In genomic region chr6:138550346-138550767, GRCh38 we compare ENCODE assay signal across 27 cellular contexts. TPM values are rescaled to one million over a fixed set of nuclear protein-coding genes. Genes with fewer than 3 reads are reported as not detected.
A peak's percentile ranks its signal among the peaks of the same experiment; 100 is the strongest.
DNase-seq lines count a peak whose midpoint lies in the region; ATAC-seq and TF ChIP-seq lines count a peak whose summit lies in the region.
"Had no signal": no experiment of that assay in that cellular context is flagged by ENCODE, and none has a peak within 500 bp of the region (broad histone marks: within the 10 kb centered on the region; RNA-seq: fewer than 3 reads in every experiment).

No MANE protein-coding gene starts in this region.

- H3K4me1 ChIP-seq in tibial artery = no peaks in the 10 kb centered on the region

- H3K4me1 Mint-ChIP-seq in HFFc6 (ENCODE audit: low read depth) (peaks cover 48% of the 10 kb centered on the region), WTC11 (peaks cover 26% of the 10 kb centered on the region)
- H3K4me1 Mint-ChIP-seq in activated T-helper 17 cell treated with anti-CD3 and anti-CD28 coated beads, Interleukin-2, amount 50 U/mL, for 72 hours = no peaks in the 10 kb centered on the region

- H3K27ac Mint-ChIP-seq in HFFc6 (0 out of 2 replicates have a peak overlapping the region, but pooled peaks have one; percentile 2), WTC11 (no peak overlapping the region)
- H3K27ac Mint-ChIP-seq in activated T-helper 17 cell treated with anti-CD3 and anti-CD28 coated beads, Interleukin-2, amount 50 U/mL, for 72 hours = no peak overlapping the region
- H3K27ac Mint-ChIP-seq: natural killer cell treated with Interleukin-12 subunit alpha and Interleukin-12 subunit beta and Interleukin-15 and Interleukin-18, amount 100 ng/mL, for 72 hours; progenitor cell of endocrine pancreas; stimulated activated memory B cell treated with anti-CD40 and anti-IgM and Interleukin-4, amounts not matched to agents 10 μg/mL and 1 μg/mL and 100 μg/mL, for 72 hours; T-helper 2 cell treated with Interferon-gamma antibody and Interleukin-4, amounts not matched to agents 5 μg/mL and 100 μg/mL, for 36 hours had no signal

- no peak overlapping the region for H3K4me3 ChIP-seq in tibial artery
- H3K4me3 ChIP-seq: HAP-1, K562, lung, skin epidermis, thoracic aorta had no signal

- no peaks in the 10 kb centered on the region; the same call in 1 of the 2 replicates for H3K27me3 Mint-ChIP-seq in HFFc6 (ENCODE audit: insufficient read depth)
- no peaks in the 10 kb centered on the region for H3K27me3 Mint-ChIP-seq in WTC11 (ENCODE audit: low read depth)
- H3K27me3 Mint-ChIP-seq in activated T-helper 17 cell treated with anti-CD3 and anti-CD28 coated beads, Interleukin-2, amount 50 U/mL, for 72 hours = peaks cover 29% of the 10 kb centered on the region
- H3K27me3 Mint-ChIP-seq: progenitor cell of endocrine pancreas had no signal

- H3K27me3 ChIP-seq in tibial artery = no peaks in the 10 kb centered on the region

- H3K36me3 Mint-ChIP-seq in HFFc6 (ENCODE audit: low read depth) = no peaks in the 10 kb centered on the region
- no peaks in the 10 kb centered on the region for H3K36me3 Mint-ChIP-seq in WTC11
- H3K36me3 Mint-ChIP-seq in activated T-helper 17 cell treated with anti-CD3 and anti-CD28 coated beads, Interleukin-2, amount 50 U/mL, for 72 hours (ENCODE audit: low read depth) = no peaks in the 10 kb centered on the region
- H3K36me3 Mint-ChIP-seq: natural killer cell treated with Interleukin-12 subunit alpha and Interleukin-12 subunit beta and Interleukin-15 and Interleukin-18, amount 100 ng/mL, for 72 hours; stimulated activated memory B cell treated with anti-CD40 and anti-IgM and Interleukin-4, amounts not matched to agents 10 μg/mL and 1 μg/mL and 100 μg/mL, for 72 hours had no signal

- H3K9me3 ChIP-seq in tibial artery = no peaks in the 10 kb centered on the region
- H3K9me3 ChIP-seq: HAP-1, thoracic aorta had no signal

- TF ChIP-seq CTCF in HFFc6 (IDR thresholded peaks at IDR 0.05) (no peak), WTC11 (IDR thresholded peaks at IDR 0.05) (no peak), omental fat pad (IDR thresholded peaks at IDR 0.05) (no peak), tibial artery (IDR thresholded peaks at IDR 0.05) (no peak)

- ATAC-seq in WTC11 = no peak
- ATAC-seq in omental fat pad (ENCODE audit: low FRiP score) = peak; percentile 79
- ATAC-seq in activated T-helper 17 cell treated with anti-CD3 and anti-CD28 coated beads, Interleukin-2, amount 50 U/mL, for 72 hours (replicated peaks) = no peak
- no peak for ATAC-seq in GM21360 (IDR thresholded peaks at IDR 0.05; ENCODE audit: unreplicated experiment)
- ATAC-seq in HG02852 (IDR thresholded peaks at IDR 0.05; ENCODE audit: unreplicated experiment) = no peak
- ATAC-seq: K562; natural killer cell treated with Interleukin-12 subunit alpha and Interleukin-12 subunit beta and Interleukin-15 and Interleukin-18, amount 100 ng/mL, for 72 hours; SK-N-SH treated with all-trans-retinoic acid at 6 μM for 48 hours; stimulated activated memory B cell treated with anti-CD40 and anti-IgM and Interleukin-4, amounts not matched to agents 10 μg/mL and 1 μg/mL and 100 μg/mL, for 72 hours had no signal

- no peak overlapping the region for H3K27ac ChIP-seq in tibial artery
- H3K27ac ChIP-seq: skin epidermis, thoracic aorta, WERI-Rb-1 had no signal

- intact Hi-C loops in tibial artery (cut with DNase I; ENCODE audit: low total_unique reads) = no loop called here

- CTCF ChIA-PET in WTC11 (lab: Charles Lee) = no interaction called here

- H3K36me3 ChIP-seq in tibial artery = no peaks in the 10 kb centered on the region
- H3K36me3 ChIP-seq: HAP-1, thoracic aorta, WERI-Rb-1 had no signal

- DNase-seq in HFFc6 (no peak), WTC11 (ENCODE audit: low spot score) (no peak), kidney tubule cell (ENCODE audit: low spot score) (peak; percentile 20), omental fat pad (ENCODE audit: low spot score) (no peak), tibial artery (no peak)
- DNase-seq: activated CD4-positive, alpha-beta T cell treated with anti-CD3 and anti-CD28 coated beads, Interleukin-2, amount 50 U/mL, for 4 hours; activated CD8-positive, alpha-beta memory T cell treated with anti-CD3 and anti-CD28 coated beads, Interleukin-2, amount 50 U/mL, for 4 hours; activated gamma-delta T cell; DMS 273 treated with DMSO at 0.1 percent for 48 hours; NCI-H146; NCI-H524 treated with DMSO at 0.1 percent for 48 hours; RPMI8226; stimulated activated CD4-positive, alpha-beta T cell treated with anti-CD3 and anti-CD28 coated beads, Interleukin-2, amount 100 ng/mL, for 24 hours; WERI-Rb-1 had no signal

- H3K4me3 Mint-ChIP-seq in HFFc6 = no peak overlapping the region
- no peak overlapping the region for H3K4me3 Mint-ChIP-seq in WTC11
- H3K4me3 Mint-ChIP-seq in activated T-helper 17 cell treated with anti-CD3 and anti-CD28 coated beads, Interleukin-2, amount 50 U/mL, for 72 hours = no peak overlapping the region
- H3K4me3 Mint-ChIP-seq: natural killer cell treated with Interleukin-12 subunit alpha and Interleukin-12 subunit beta and Interleukin-15 and Interleukin-18, amount 100 ng/mL, for 72 hours; stimulated activated memory B cell treated with anti-CD40 and anti-IgM and Interleukin-4, amounts not matched to agents 10 μg/mL and 1 μg/mL and 100 μg/mL, for 72 hours; T-helper 2 cell treated with Interferon-gamma antibody and Interleukin-4, amounts not matched to agents 5 μg/mL and 100 μg/mL, for 36 hours had no signal

- H3K9me3 Mint-ChIP-seq in HFFc6 = no peaks in the 10 kb centered on the region
- no peaks in the 10 kb centered on the region for H3K9me3 Mint-ChIP-seq in WTC11
- H3K9me3 Mint-ChIP-seq in activated T-helper 17 cell treated with anti-CD3 and anti-CD28 coated beads, Interleukin-2, amount 50 U/mL, for 72 hours = no peaks in the 10 kb centered on the region
- H3K9me3 Mint-ChIP-seq: natural killer cell treated with Interleukin-12 subunit alpha and Interleukin-12 subunit beta and Interleukin-15 and Interleukin-18, amount 100 ng/mL, for 72 hours; stimulated activated memory B cell treated with anti-CD40 and anti-IgM and Interleukin-4, amounts not matched to agents 10 μg/mL and 1 μg/mL and 100 μg/mL, for 72 hours; T-helper 2 cell treated with Interferon-gamma antibody and Interleukin-4, amounts not matched to agents 5 μg/mL and 100 μg/mL, for 36 hours had no signal

- POLR2A ChIA-PET in WTC11 (lab: Charles Lee) = no interaction called here

TF ChIP-seq in WTC11, 78 proteins besides CTCF, POLR2A, EP300 and RAD21:
- TF ChIP-seq CREB1 (CRISPR knock-in tag; IDR thresholded peaks at IDR 0.05) (no peak), GABPB1 (CRISPR knock-in tag; IDR thresholded peaks at IDR 0.05) (peak; percentile 91), NFYB (CRISPR knock-in tag; conservative IDR thresholded peaks at IDR 0.05; ENCODE audit: low read depth) (no peak), JAZF1 (CRISPR knock-in tag; IDR thresholded peaks at IDR 0.05) (no peak), FOXP1 (CRISPR knock-in tag; IDR thresholded peaks at IDR 0.05; ENCODE audit: borderline replicate concordance) (no peak)

RNA-seq across cellular contexts. Expression of gene NHSL1, which starts 51.1 kb away (rescaled TPM):
- 10 to 100 TPM in 3 of 6 experiments, 1 to 10 TPM in 3; 4.4 to 12.3 (median 10.1) TPM for total RNA-seq in HFFc6 (2021; fragmentation: NEBNext Ultra II Directional; extraction: Animal tissue kit (Norgen Biotek cat#: 25700))
- 22.9 to 31.1 TPM (median 23.1 TPM) in 3 replicates for total RNA-seq in WTC11 (2021)
- total RNA-seq in omental fat pad = 10 to 100 TPM; 15.9 to 23.2 (median 18.4) TPM
- total RNA-seq in activated T-helper 17 cell treated with anti-CD3 and anti-CD28 coated beads, Interleukin-2, amount 50 U/mL, for 72 hours = 1 to 10 TPM in 1 of 2 donors, under 1 TPM in 1; 0.82 to 1.1 TPM
